In the genomic region with DNA sequence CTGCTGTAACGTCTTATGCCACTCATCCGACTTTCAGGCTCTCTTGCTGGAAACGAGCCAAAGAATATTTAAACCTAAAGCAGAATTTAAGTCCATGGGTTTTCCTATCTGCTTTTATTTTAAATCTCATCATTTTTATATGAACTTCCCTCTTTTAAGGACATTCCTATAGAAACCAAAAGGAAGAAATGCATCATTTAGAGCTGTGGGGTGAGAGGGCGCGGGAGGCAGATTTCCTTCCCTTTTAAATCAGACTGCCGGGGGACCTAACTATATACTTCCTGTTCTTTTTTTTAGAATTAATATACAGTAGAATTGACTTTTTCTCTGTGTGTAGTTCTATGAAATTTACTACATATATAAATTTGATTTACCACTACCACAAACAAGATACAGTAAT, we compare ENCODE assay signal across 26 cellular contexts.
DNase-seq lines count a peak whose midpoint lies in the region; ATAC-seq, FAIRE-seq and TF ChIP-seq lines count a peak whose summit lies in the region.
"Had no signal": no experiment of that assay in that cellular context is flagged by ENCODE, and none has a peak within 500 bp of the region (broad histone marks: within the 10 kb centered on the region; RNA-seq: fewer than 3 reads in every experiment).

No MANE protein-coding gene starts in this region.

- no peaks in the 10 kb centered on the region for H3K27me3 ChIP-seq in right lobe of liver
- peaks cover 0 to 1% of the 10 kb centered on the region in 2 experiments; a peak in 1 of 5 replicates for H3K27me3 ChIP-seq in HepG2 (ENCODE audit: control insufficient read depth in 1 of 2, insufficient read depth in 2 of 2, low read length in 2 of 2)

- intact Hi-C loops in right lobe of liver (cut with DNase I): no loop called here
- intact Hi-C loops in HepG2 (cut with micrococcal nuclease; ENCODE audit: unreplicated experiment): no loop called here
- intact Hi-C loops in sciatic nerve (cut with DNase I): no loop called here

- H3K36me3 ChIP-seq in right lobe of liver (no peaks in the 10 kb centered on the region), HepG2 (replicated peaks in 1 of 2; ENCODE audit: control insufficient read depth in 1 of 2, insufficient read depth in 2 of 2, low read length in 2 of 2) (no peaks in the 10 kb centered on the region), SK-N-MC (ENCODE audit: insufficient read depth, low read length) (no peaks in the 10 kb centered on the region)

- CTCF ChIA-PET in HepG2 (lab: Yijun Ruan, JAX; ENCODE audit: low intra/inter-chr PET ratio, low total read pairs): no interaction called here

- no peak overlapping the region for H3K27ac ChIP-seq in right lobe of liver
- H3K27ac ChIP-seq in HepG2 (ENCODE audit: extremely low read length, insufficient read depth, low read length): no peak overlapping the region
- 0 out of 2 replicates have a peak overlapping the region, but pooled peaks have one; percentile 13 for H3K27ac ChIP-seq in SK-N-MC
- H3K27ac ChIP-seq: HL-60 had no signal

- no peak for TF ChIP-seq RAD21 in HepG2 (CRISPR knock-in tag; IDR thresholded peaks at IDR 0.05)

- H3K9me3 ChIP-seq in right lobe of liver (no peaks in the 10 kb centered on the region), HepG2 (ENCODE audit: low read length) (no peaks in the 10 kb centered on the region), SK-N-MC (ENCODE audit: low read depth, low read length) (0 out of 2 replicates have a peak, but pooled peaks cover 3% of the 10 kb centered on the region)

- BruUV-seq in HepG2 (replicated peaks; lab: Mats Ljungman, UMichigan): no TSS peak

- no peak for TF ChIP-seq EP300 in HepG2 (IDR thresholded peaks at IDR 0.05; ENCODE audit: low read depth in 2 of 2, low read length in 2 of 2)
- no peak for TF ChIP-seq EP300 in HepG2 (CRISPR knock-in tag; IDR thresholded peaks at IDR 0.05; ENCODE audit: borderline replicate concordance)

- H3K4me1 ChIP-seq in right lobe of liver (no peaks in the 10 kb centered on the region), HepG2 (ENCODE audit: insufficient read depth, low read length) (no peaks in the 10 kb centered on the region)

- DNase-seq in right lobe of liver (no peak), HepG2 (ENCODE audit: low spot score) (no peak), SK-N-MC (ENCODE audit: low read depth, low spot score) (peak; percentile 5), dermis blood vessel endothelial cell (peak; percentile 17), sciatic nerve (ENCODE audit: low spot score) (no peak), NCI-H524 treated with DMSO at 0.1 percent for 48 hours (lab: John Stamatoyannopoulos, UW) (no peak)
- DNase-seq: C1 segment of cervical spinal cord; CD8-positive, alpha-beta memory T cell; DMS 273 treated with DMSO at 0.1 percent for 48 hours; DMS79 treated with DMSO at 0.1 percent for 48 hours; NCI-H1092; NCI-H1417 treated with DMSO at 0.1 percent for 48 hours; NCI-H1694 treated with DMSO at 0.1 percent for 48 hours; NCI-H2081; NCI-H2227 treated with DMSO at 0.1 percent for 48 hours; NCI-H510A; NCI-H774; T-helper 1 cell had no signal

- H2AFZ ChIP-seq in HepG2 (ENCODE audit: low read length): no peak overlapping the region

- peak in 3 of 4 donors; percentile 35 to 48 (median 45) for ATAC-seq in right lobe of liver
- no peak for ATAC-seq in HepG2
- no peak for ATAC-seq in HG02610 (IDR thresholded peaks at IDR 0.05; ENCODE audit: unreplicated experiment)
- no peak for ATAC-seq in sciatic nerve
- no peak for ATAC-seq in GM21717 (IDR thresholded peaks at IDR 0.05; ENCODE audit: unreplicated experiment)
- ATAC-seq: HCT116, SK-N-SH treated with all-trans-retinoic acid at 6 μM for 48 hours had no signal

- H3K4me3 ChIP-seq in right lobe of liver (no peak overlapping the region), HepG2 (replicated peaks in 1 of 3; ENCODE audit: insufficient read depth in 1 of 3, low read depth in 2 of 3, low read length in 3 of 3) (no peak overlapping the region), SK-N-MC (no peak overlapping the region)

- H4K20me1 ChIP-seq in HepG2 (ENCODE audit: insufficient read depth, low read length): no peaks in the 10 kb centered on the region

- 43% methylated on average over 6 of the region's 6 CpGs for WGBS in right lobe of liver (ENCODE audit: insufficient coverage, low coverage, low lambda C conversion rate, missing lambda C conversion rate)
- WGBS in HepG2 (ENCODE audit: low lambda C conversion rate): 43% methylated on average over 6 of the region's 6 CpGs

- FAIRE-seq in HepG2 (lab: Jason Lieb, UNC): no peak
- FAIRE-seq: A204.1, GM19239, RCC 7860 had no signal

- H3K9ac ChIP-seq in HepG2 (ENCODE audit: insufficient read depth, low read depth, low read length) (no peak overlapping the region), SK-N-MC (ENCODE audit: insufficient read length) (no peak overlapping the region)

- no peak overlapping the region for H3K4me2 ChIP-seq in HepG2 (ENCODE audit: low read depth, low read length)

- in situ Hi-C loops in HepG2 (cut with HindIII; ENCODE audit: extremely low pct_ligation_motif_present, low pct_unique_long_range_greater_than_20kb): no loop called here

- TF ChIP-seq CTCF in right lobe of liver (IDR thresholded peaks at IDR 0.05) (no peak), HepG2 (CRISPR knock-in tag; IDR thresholded peaks at IDR 0.05) (no peak)

- no peak for TF ChIP-seq POLR2A in right lobe of liver (IDR thresholded peaks at IDR 0.05)
- TF ChIP-seq POLR2A in HepG2 (IDR thresholded peaks at IDR 0.05; ENCODE audit: insufficient read depth in 1 of 2, low read depth in 2 of 2, low read length in 2 of 2): no peak

- H3K79me2 ChIP-seq in HepG2 (ENCODE audit: insufficient read depth, low read length): no peaks in the 10 kb centered on the region

- POLR2A ChIA-PET in HepG2 (lab: Yijun Ruan, JAX): no interaction called here

TF ChIP-seq in HepG2, 621 proteins besides CTCF, POLR2A, EP300 and RAD21:
- no peak for TF ChIP-seq CENPT (CRISPR knock-in tag; IDR thresholded peaks at IDR 0.05; ENCODE audit: low read depth)
- no peak for TF ChIP-seq ZNF510 (CRISPR knock-in tag; IDR thresholded peaks at IDR 0.05; ENCODE audit: low read depth)
- TF ChIP-seq, protein P1, sequence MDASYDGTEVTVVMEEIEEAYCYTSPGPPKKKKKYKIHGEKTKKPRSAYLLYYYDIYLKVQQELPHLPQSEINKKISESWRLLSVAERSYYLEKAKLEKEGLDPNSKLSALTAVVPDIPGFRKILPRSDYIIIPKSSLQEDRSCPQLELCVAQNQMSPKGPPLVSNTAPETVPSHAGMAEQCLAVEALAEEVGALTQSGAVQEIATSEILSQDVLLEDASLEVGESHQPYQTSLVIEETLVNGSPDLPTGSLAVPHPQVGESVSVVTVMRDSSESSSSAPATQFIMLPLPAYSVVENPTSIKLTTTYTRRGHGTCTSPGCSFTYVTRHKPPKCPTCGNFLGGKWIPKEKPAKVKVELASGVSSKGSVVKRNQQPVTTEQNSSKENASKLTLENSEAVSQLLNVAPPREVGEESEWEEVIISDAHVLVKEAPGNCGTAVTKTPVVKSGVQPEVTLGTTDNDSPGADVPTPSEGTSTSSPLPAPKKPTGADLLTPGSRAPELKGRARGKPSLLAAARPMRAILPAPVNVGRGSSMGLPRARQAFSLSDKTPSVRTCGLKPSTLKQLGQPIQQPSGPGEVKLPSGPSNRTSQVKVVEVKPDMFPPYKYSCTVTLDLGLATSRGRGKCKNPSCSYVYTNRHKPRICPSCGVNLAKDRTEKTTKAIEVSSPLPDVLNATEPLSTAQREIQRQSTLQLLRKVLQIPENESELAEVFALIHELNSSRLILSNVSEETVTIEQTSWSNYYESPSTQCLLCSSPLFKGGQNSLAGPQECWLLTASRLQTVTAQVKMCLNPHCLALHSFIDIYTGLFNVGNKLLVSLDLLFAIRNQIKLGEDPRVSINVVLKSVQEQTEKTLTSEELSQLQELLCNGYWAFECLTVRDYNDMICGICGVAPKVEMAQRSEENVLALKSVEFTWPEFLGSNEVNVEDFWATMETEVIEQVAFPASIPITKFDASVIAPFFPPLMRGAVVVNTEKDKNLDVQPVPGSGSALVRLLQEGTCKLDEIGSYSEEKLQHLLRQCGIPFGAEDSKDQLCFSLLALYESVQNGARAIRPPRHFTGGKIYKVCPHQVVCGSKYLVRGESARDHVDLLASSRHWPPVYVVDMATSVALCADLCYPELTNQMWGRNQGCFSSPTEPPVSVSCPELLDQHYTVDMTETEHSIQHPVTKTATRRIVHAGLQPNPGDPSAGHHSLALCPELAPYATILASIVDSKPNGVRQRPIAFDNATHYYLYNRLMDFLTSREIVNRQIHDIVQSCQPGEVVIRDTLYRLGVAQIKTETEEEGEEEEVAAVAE (CRISPR knock-in tag; IDR thresholded peaks at IDR 0.05; ENCODE audit: borderline replicate concordance): no peak
- no peak for TF ChIP-seq BHLHE40 (IDR thresholded peaks at IDR 0.05; ENCODE audit: low read length)
- no peak for TF ChIP-seq MTA1 (CRISPR knock-in tag; IDR thresholded peaks at IDR 0.05; ENCODE audit: borderline replicate concordance)
- TF ChIP-seq ZNF10 (CRISPR knock-in tag; IDR thresholded peaks at IDR 0.05; ENCODE audit: borderline replicate concordance, low read depth): no peak
- no peak for TF ChIP-seq NFKB2 (CRISPR knock-in tag; IDR thresholded peaks at IDR 0.05; ENCODE audit: borderline replicate concordance)
- no peak for TF ChIP-seq PRDM4 (CRISPR knock-in tag; IDR thresholded peaks at IDR 0.05; ENCODE audit: borderline replicate concordance)

Comparison
In these comparisons a context has a peak if more than half of its experiments do, and no peak if none do; other contexts are left out.
1. ATAC-seq: peak in right lobe of liver (3 of 4); none in HepG2 (single experiment), HG02610 (single experiment), sciatic nerve (single experiment) and GM21717 (single experiment).
2. DNase-seq: peak in SK-N-MC (single experiment) and dermis blood vessel endothelial cell (single experiment); none in right lobe of liver (0 of 3), HepG2 (single experiment), sciatic nerve (single experiment) and NCI-H524 treated with DMSO at 0.1 percent for 48 hours (single experiment).